ENCODE assay signal across 14 cellular contexts in the genomic region with DNA sequence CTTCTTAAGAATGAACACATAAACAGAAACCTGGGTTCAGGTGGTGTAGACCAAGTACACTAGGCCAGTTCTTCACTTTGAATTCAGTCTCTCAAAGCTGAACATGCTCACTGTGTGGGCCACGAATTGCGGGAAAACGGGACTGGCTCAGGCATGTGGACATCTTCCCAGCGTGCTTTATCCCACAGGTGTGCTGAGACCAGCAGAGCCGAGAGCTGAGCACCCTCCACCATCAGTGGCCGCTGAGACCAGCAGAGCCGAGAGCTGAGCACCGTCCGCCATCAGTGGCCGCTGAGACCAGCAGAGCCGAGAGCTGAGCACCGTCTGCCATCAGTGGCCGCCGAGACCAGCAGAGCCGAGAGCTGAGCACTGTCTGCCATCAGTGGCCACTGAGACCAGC.
DNase-seq lines count a peak whose midpoint lies in the region; ATAC-seq and TF ChIP-seq lines count a peak whose summit lies in the region.
"Had no signal": no experiment of that assay in that cellular context is flagged by ENCODE, and none has a peak within 500 bp of the region (broad histone marks: within the 10 kb centered on the region; RNA-seq: fewer than 3 reads in every experiment).

No MANE protein-coding gene starts in this region.

- H3K79me2 ChIP-seq in mammary epithelial cell (ENCODE audit: insufficient read depth, low read length) = no peaks in the 10 kb centered on the region

- no peak overlapping the region for H3K4me3 ChIP-seq in lower lobe of right lung
- no peak overlapping the region for H3K4me3 ChIP-seq in sigmoid colon
- H3K4me3 ChIP-seq in HAP-1 = no peak overlapping the region
- no peak overlapping the region for H3K4me3 ChIP-seq in H7 (ENCODE audit: insufficient read depth, low read depth, low read length)
- no peak overlapping the region for H3K4me3 ChIP-seq in BE2C (ENCODE audit: low read depth, low read length)
- H3K4me3 ChIP-seq in mammary epithelial cell (replicated peaks in 1 of 3; ENCODE audit: insufficient read depth in 1 of 3, low read depth in 2 of 3, low read length in 3 of 3) = no peak overlapping the region
- H3K4me3 ChIP-seq: GM23248 had no signal

- no TSS peak for BruUV-seq in mammary epithelial cell (replicated peaks; lab: Mats Ljungman, UMichigan)

- H3K27me3 Mint-ChIP-seq in endothelial cell (ENCODE audit: unreplicated experiment) = peaks cover 7% of the 10 kb centered on the region
- H3K27me3 Mint-ChIP-seq: CD4-positive, alpha-beta T cell had no signal

- ATAC-seq in lower lobe of right lung = no peak
- ATAC-seq: HCT116 had no signal

- H3K4me2 ChIP-seq in mammary epithelial cell (ENCODE audit: insufficient read depth, low read depth, low read length) = no peak overlapping the region

- intact Hi-C loops in lower lobe of right lung (cut with DNase I) = no loop called here
- intact Hi-C loops in sigmoid colon (cut with DNase I) = no loop called here
- intact Hi-C loops in mammary epithelial cell (cut with micrococcal nuclease) = no loop called here

- in situ Hi-C loops in HAP-1 (cut with MboI; ENCODE audit: low sequenced_read_pairs) = no loop called here
- in situ Hi-C loops in mammary epithelial cell (cut with MboI; ENCODE audit: low sequenced_read_pairs in 2 of 2) = no loop called here

- no peaks in the 10 kb centered on the region for H3K4me1 Mint-ChIP-seq in endothelial cell (ENCODE audit: unreplicated experiment)

- H3K4me1 ChIP-seq in lower lobe of right lung (no peaks in the 10 kb centered on the region), sigmoid colon (no peaks in the 10 kb centered on the region), HAP-1 (no peaks in the 10 kb centered on the region), BE2C (no peaks in the 10 kb centered on the region), mammary epithelial cell (ENCODE audit: insufficient read depth, low read length) (no peaks in the 10 kb centered on the region)

- H3K9ac ChIP-seq in mammary epithelial cell (ENCODE audit: insufficient read depth, low read length) = no peak overlapping the region
- H3K9ac ChIP-seq: GM23248 had no signal

- no peak overlapping the region for H2AFZ ChIP-seq in mammary epithelial cell (ENCODE audit: low read depth, low read length)
- H2AFZ ChIP-seq: GM23248 had no signal

- 93 to 94% methylated on average over 15 of the region's 15 CpGs for WGBS in sigmoid colon, 2 donors
- WGBS in mammary epithelial cell (ENCODE audit: low coverage, missing lambda C conversion rate) = 88% methylated on average over 5 of the region's 15 CpGs

- TF ChIP-seq CTCF in endothelial cell (IDR thresholded peaks at IDR 0.05; ENCODE audit: unreplicated experiment) = no peak
- no peak for TF ChIP-seq CTCF in lower lobe of right lung (IDR thresholded peaks at IDR 0.05)
- no peak for TF ChIP-seq CTCF in sigmoid colon (IDR thresholded peaks at IDR 0.05)
- no peak for TF ChIP-seq CTCF in BE2C (IDR thresholded peaks at IDR 0.05; ENCODE audit: low read depth, low read length)
- no peak for TF ChIP-seq CTCF in mammary epithelial cell (conservative IDR thresholded peaks at IDR 0.05 in 1 of 2, IDR thresholded peaks at IDR 0.05 in 1 of 2; ENCODE audit: extremely low read depth in 1 of 2, insufficient read depth in 1 of 2, low read depth in 1 of 2, low read length in 2 of 2)

- no peak for DNase-seq in endothelial cell (ENCODE audit: low spot score)
- DNase-seq in lower lobe of right lung = peak; percentile 23
- DNase-seq in sigmoid colon = peak; percentile 22
- DNase-seq in HAP-1 (ENCODE audit: low spot score in 2 of 2) = no peak
- no peak for DNase-seq in H7
- DNase-seq in BE2C = no peak
- no peak for DNase-seq in mammary epithelial cell
- DNase-seq: ACHN; Caco-2; CD4-positive, alpha-beta T cell; GM23248 had no signal

- H3K9me3 ChIP-seq in lower lobe of right lung = no peaks in the 10 kb centered on the region
- no peaks in the 10 kb centered on the region for H3K9me3 ChIP-seq in sigmoid colon
- H3K9me3 ChIP-seq in HAP-1 = no peaks in the 10 kb centered on the region
- H3K9me3 ChIP-seq in BE2C = no peaks in the 10 kb centered on the region
- H3K9me3 ChIP-seq in mammary epithelial cell (replicated peaks; ENCODE audit: insufficient read depth, low read length) = peaks cover 32% of the 10 kb centered on the region
- H3K9me3 ChIP-seq: Caco-2 had no signal

- peaks cover 18% of the 10 kb centered on the region for H3K36me3 Mint-ChIP-seq in endothelial cell (ENCODE audit: low read depth, unreplicated experiment)

- TF ChIP-seq EP300 in sigmoid colon (IDR thresholded peaks at IDR 0.05) = no peak

- H3K27ac ChIP-seq in lower lobe of right lung (no peak overlapping the region), sigmoid colon (no peak overlapping the region), mammary epithelial cell (ENCODE audit: insufficient read depth, low read depth, low read length) (no peak overlapping the region)
- H3K27ac ChIP-seq: C4-2B, GM23248, HL-60 had no signal

- TF ChIP-seq POLR2A in sigmoid colon (IDR thresholded peaks at IDR 0.05) = no peak

- no peaks in the 10 kb centered on the region for H4K20me1 ChIP-seq in mammary epithelial cell (ENCODE audit: insufficient read depth, low read length)

- dilution Hi-C loops in mammary epithelial cell (cut with HindIII; ENCODE audit: low sequenced_read_pairs) = no loop called here

- H3K4me3 Mint-ChIP-seq in endothelial cell (ENCODE audit: unreplicated experiment) = no peak overlapping the region
- H3K4me3 Mint-ChIP-seq: CD4-positive, alpha-beta T cell had no signal

- peaks cover 40% of the 10 kb centered on the region for H3K9me3 Mint-ChIP-seq in endothelial cell (ENCODE audit: unreplicated experiment)
- H3K9me3 Mint-ChIP-seq: CD4-positive, alpha-beta T cell had no signal

- CTCF ChIA-PET in mammary epithelial cell (lab: Charles Lee; ENCODE audit: low non-redundant PET) = no interaction called here

- peak overlapping the region; percentile 9 for H3K27ac Mint-ChIP-seq in endothelial cell (ENCODE audit: unreplicated experiment)
- H3K27ac Mint-ChIP-seq: CD4-positive, alpha-beta T cell had no signal

- H3K36me3 ChIP-seq in lower lobe of right lung (no peaks in the 10 kb centered on the region), sigmoid colon (no peaks in the 10 kb centered on the region), HAP-1 (replicated peaks) (no peaks in the 10 kb centered on the region), H7 (replicated peaks; ENCODE audit: control insufficient read depth, insufficient read depth, low read length) (no peaks in the 10 kb centered on the region), BE2C (no peaks in the 10 kb centered on the region), mammary epithelial cell (ENCODE audit: insufficient read depth, low read length) (no peaks in the 10 kb centered on the region)

- H3K27me3 ChIP-seq in lower lobe of right lung (ENCODE audit: low read depth) = peaks cover 13% of the 10 kb centered on the region
- peaks cover 0 to 8% (median 0%) of the 10 kb centered on the region in 3 donors for H3K27me3 ChIP-seq in sigmoid colon
- no peaks in the 10 kb centered on the region for H3K27me3 ChIP-seq in HAP-1 (ENCODE audit: low read depth)
- peaks cover 8% of the 10 kb centered on the region for H3K27me3 ChIP-seq in H7 (ENCODE audit: control insufficient read depth, insufficient read depth, low read length)
- no peaks in the 10 kb centered on the region for H3K27me3 ChIP-seq in BE2C
- no peaks in the 10 kb centered on the region for H3K27me3 ChIP-seq in mammary epithelial cell (ENCODE audit: insufficient read depth, low read length)

Comparison
In these comparisons a context has a peak if more than half of its experiments do, and no peak if none do; other contexts are left out.
1. DNase-seq: peak in lower lobe of right lung (single experiment) and sigmoid colon (single experiment); none in endothelial cell (single experiment), HAP-1 (0 of 2), H7 (single experiment), BE2C (single experiment) and mammary epithelial cell (single experiment).